1 cellular context compared by ENCODE assay signal in genomic region chr10:104895541-104895940, GRCh38.
TF ChIP-seq lines count a peak whose summit lies in the region.

No MANE protein-coding gene starts in this region.

TF ChIP-seq in SK-N-SH treated with all-trans-retinoic acid at 6 μM for 48 hours, 23 proteins besides CTCF, POLR2A, EP300 and RAD21 (continued from another document):
- no peak for TF ChIP-seq CREB5 (CRISPR knock-in tag; IDR thresholded peaks at IDR 0.05; ENCODE audit: low read depth)
- no peak for TF ChIP-seq PATZ1 (CRISPR knock-in tag; IDR thresholded peaks at IDR 0.05; ENCODE audit: borderline replicate concordance)
- no peak for TF ChIP-seq SNAI2 (CRISPR knock-in tag; IDR thresholded peaks at IDR 0.05)
